Comparison of ENCODE assay signal across 1 cellular context in the genomic region with DNA sequence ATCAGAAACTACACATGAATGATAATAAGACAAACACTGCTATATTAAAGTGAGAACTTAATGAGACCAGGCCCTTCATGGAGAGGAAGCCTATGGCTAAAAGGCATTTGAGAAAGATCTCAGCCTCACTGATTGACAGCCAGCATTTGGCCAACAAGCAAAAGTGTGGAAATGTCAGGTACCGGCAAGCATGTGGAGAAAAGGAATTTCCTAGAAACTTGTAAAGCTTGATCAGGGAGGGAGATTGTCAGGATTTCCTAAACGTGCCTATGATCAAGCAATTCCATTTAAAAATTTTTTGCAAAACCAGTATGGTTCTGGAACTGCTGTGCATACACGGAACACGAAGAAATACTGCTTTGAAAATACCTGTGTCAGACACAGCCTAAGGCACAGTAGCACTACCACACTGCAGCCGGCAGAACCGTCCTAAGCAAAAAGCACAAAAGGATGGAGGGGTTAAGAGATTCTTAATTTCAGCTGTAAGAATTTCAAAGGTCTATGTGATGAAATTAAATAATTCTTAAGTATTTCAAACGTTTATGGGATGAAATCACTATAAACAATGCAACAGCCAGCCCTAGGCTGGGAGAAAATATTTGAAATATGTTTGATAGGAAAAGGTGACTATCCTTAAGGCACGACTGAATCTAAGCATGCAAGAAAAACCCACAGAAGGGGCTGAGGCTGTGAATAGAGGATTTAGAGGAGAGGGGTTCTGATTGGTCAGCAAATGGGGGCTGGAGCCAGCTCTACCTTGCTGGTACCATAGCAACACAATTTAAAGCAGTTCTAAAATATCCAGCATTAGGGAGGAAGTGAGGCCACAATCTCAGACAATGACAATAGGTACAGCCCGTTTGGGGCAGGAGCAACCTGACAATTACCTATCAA.
TF ChIP-seq lines count a peak whose summit lies in the region.

No MANE protein-coding gene starts in this region.

TF ChIP-seq in WTC11, 78 proteins besides CTCF, POLR2A, EP300 and RAD21 (continued from another document):
- TF ChIP-seq, protein P1, sequence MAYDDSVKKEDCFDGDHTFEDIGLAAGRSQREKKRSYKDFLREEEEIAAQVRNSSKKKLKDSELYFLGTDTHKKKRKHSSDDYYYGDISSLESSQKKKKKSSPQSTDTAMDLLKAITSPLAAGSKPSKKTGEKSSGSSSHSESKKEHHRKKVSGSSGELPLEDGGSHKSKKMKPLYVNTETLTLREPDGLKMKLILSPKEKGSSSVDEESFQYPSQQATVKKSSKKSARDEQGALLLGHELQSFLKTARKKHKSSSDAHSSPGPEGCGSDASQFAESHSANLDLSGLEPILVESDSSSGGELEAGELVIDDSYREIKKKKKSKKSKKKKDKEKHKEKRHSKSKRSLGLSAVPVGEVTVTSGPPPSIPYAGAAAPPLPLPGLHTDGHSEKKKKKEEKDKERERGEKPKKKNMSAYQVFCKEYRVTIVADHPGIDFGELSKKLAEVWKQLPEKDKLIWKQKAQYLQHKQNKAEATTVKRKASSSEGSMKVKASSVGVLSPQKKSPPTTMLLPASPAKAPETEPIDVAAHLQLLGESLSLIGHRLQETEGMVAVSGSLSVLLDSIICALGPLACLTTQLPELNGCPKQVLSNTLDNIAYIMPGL (CRISPR knock-in tag; IDR thresholded peaks at IDR 0.05): no peak
- TF ChIP-seq, protein P2, sequence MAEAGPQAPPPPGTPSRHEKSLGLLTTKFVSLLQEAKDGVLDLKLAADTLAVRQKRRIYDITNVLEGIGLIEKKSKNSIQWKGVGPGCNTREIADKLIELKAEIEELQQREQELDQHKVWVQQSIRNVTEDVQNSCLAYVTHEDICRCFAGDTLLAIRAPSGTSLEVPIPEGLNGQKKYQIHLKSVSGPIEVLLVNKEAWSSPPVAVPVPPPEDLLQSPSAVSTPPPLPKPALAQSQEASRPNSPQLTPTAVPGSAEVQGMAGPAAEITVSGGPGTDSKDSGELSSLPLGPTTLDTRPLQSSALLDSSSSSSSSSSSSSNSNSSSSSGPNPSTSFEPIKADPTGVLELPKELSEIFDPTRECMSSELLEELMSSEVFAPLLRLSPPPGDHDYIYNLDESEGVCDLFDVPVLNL (CRISPR knock-in tag; IDR thresholded peaks at IDR 0.05; ENCODE audit: borderline replicate concordance, low read depth): no peak
- TF ChIP-seq E2F1 (CRISPR knock-in tag; IDR thresholded peaks at IDR 0.05) (no peak), MXD4 (CRISPR knock-in tag; IDR thresholded peaks at IDR 0.05; ENCODE audit: borderline replicate concordance) (no peak), GABPB1 (CRISPR knock-in tag; IDR thresholded peaks at IDR 0.05) (no peak), ZNF396 (CRISPR knock-in tag; IDR thresholded peaks at IDR 0.05; ENCODE audit: borderline replicate concordance) (no peak)
TF ChIP-seq in WTC11: peak in this region for 0.
